ENCODE assay signal across 1 cellular context in genomic region chrX:39815621-39816020, GRCh38.
TF ChIP-seq lines count a peak whose summit lies in the region.

No MANE protein-coding gene starts in this region.

TF ChIP-seq in H1, 55 proteins besides CTCF, POLR2A, EP300 and RAD21:
- TF ChIP-seq NANOG (IDR thresholded peaks at IDR 0.05; ENCODE audit: insufficient read depth, low read depth, low read length, poor library complexity, severe bottlenecking) (no peak), SP1 (IDR thresholded peaks at IDR 0.05; ENCODE audit: low read depth, low read length) (no peak), RXRA (IDR thresholded peaks at IDR 0.05; ENCODE audit: insufficient read depth, low read depth, low read length) (no peak), HDAC2 (IDR thresholded peaks at IDR 0.05; ENCODE audit: borderline replicate concordance in 1 of 2, low read depth in 2 of 2, low read length in 2 of 2) (no peak), ASH2L (IDR thresholded peaks at IDR 0.05; ENCODE audit: low read length) (no peak), KDM4A (IDR thresholded peaks at IDR 0.05; ENCODE audit: low read depth, low read length, severe bottlenecking) (no peak), ZNF274 (IDR thresholded peaks at IDR 0.05; ENCODE audit: borderline replicate concordance, extremely low read depth, low read length) (no peak), GTF2F1 (IDR thresholded peaks at IDR 0.05; ENCODE audit: borderline replicate concordance, low read depth, low read length) (no peak), NRF1 (IDR thresholded peaks at IDR 0.05; ENCODE audit: low read depth, low read length) (no peak), EZH2 (IDR thresholded peaks at IDR 0.05; ENCODE audit: low read depth, low read length, severe bottlenecking) (no peak), RBBP5 (IDR thresholded peaks at IDR 0.05; ENCODE audit: borderline replicate concordance, low read depth, low read length) (no peak), SIX5 (IDR thresholded peaks at IDR 0.05; ENCODE audit: low read depth, low read length) (no peak), SIN3A (conservative IDR thresholded peaks at IDR 0.05 in 1 of 2, IDR thresholded peaks at IDR 0.05 in 1 of 2; ENCODE audit: low read depth in 1 of 2, low read length in 2 of 2) (no peak), TAF1 (IDR thresholded peaks at IDR 0.05; ENCODE audit: low read depth, low read length) (no peak), USF2 (IDR thresholded peaks at IDR 0.05; ENCODE audit: low read length) (no peak), MAX (IDR thresholded peaks at IDR 0.05) (no peak)
